10 cellular contexts compared by ENCODE assay signal in the genomic region with DNA sequence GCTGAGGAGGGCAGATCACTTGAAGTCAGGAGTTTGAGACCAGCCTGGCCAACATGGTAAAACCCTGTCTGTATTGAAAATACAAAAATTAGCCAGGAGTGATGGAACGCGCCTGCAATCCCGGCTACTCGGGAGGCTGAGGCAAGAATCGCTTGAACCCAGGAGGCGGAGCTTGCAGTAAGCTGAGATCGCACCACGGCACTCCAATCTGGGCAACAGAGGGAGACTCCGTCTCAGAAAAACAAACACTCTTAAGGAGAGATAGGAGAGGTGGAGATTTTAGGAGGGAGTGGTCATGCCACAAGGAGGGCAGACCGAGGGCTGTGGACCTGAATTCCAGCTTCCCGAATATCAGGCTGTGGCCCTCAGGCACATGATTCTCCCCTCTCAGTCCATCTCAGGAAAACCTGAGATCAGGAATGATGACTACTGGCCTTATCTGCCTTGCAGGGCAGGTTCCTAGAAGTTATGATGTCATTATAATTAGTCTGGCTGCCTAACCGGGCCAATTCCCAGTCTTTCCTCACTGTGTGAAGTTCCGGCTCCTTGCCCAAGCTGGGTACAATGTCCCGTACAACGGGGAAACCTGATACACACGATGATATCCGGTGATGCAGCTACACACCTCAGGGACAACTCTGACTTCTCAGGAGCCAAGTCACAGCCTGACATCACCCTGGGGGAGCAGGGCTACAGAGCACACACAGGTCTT. TPM values are rescaled to one million over a fixed set of nuclear protein-coding genes. Genes with fewer than 3 reads are reported as not detected.
DNase-seq lines count a peak whose midpoint lies in the region; ATAC-seq and TF ChIP-seq lines count a peak whose summit lies in the region.
"Had no signal": no experiment of that assay in that cellular context is flagged by ENCODE, and none has a peak within 500 bp of the region (broad histone marks: within the 10 kb centered on the region; RNA-seq: fewer than 3 reads in every experiment).

No MANE protein-coding gene starts in this region.

- intact Hi-C loops in lower lobe of right lung (cut with DNase I) = no loop called here

- no peak overlapping the region for H3K27ac Mint-ChIP-seq in activated naive CD4-positive, alpha-beta T cell treated with anti-CD3 and anti-CD28 coated beads, Interleukin-2, amount 10 ng/mL, durations not matched to agents 7 days and 5 days
- peak overlapping the region; percentile 49 for H3K27ac Mint-ChIP-seq in activated CD8-positive, alpha-beta T cell treated with anti-CD3 and anti-CD28 coated beads, Interleukin-2, amount 10 ng/mL, durations not matched to agents 7 days and 5 days
- H3K27ac Mint-ChIP-seq in type B pancreatic cell = peak overlapping the region; percentile 51

- H3K27ac ChIP-seq in lower lobe of right lung = peak overlapping the region; percentile 80
- H3K27ac ChIP-seq in effector memory CD4-positive, alpha-beta T cell (ENCODE audit: insufficient read depth, low read length, poor library complexity, severe bottlenecking) = no peak overlapping the region
- H3K27ac ChIP-seq: KMS-11 had no signal

- H3K9me3 Mint-ChIP-seq in activated naive CD4-positive, alpha-beta T cell treated with anti-CD3 and anti-CD28 coated beads, Interleukin-2, amount 10 ng/mL, durations not matched to agents 7 days and 5 days = peaks cover 2% of the 10 kb centered on the region
- no peaks in the 10 kb centered on the region for H3K9me3 Mint-ChIP-seq in activated CD8-positive, alpha-beta T cell treated with anti-CD3 and anti-CD28 coated beads, Interleukin-2, amount 10 ng/mL, durations not matched to agents 7 days and 5 days (ENCODE audit: insufficient read depth)
- H3K9me3 Mint-ChIP-seq in type B pancreatic cell = no peaks in the 10 kb centered on the region

- POLR2A ChIA-PET in activated CD8-positive, alpha-beta T cell treated with anti-CD3 and anti-CD28 coated beads, Interleukin-2, amount 10 ng/mL, durations not matched to agents 7 days and 5 days (lab: Charles Lee) = interaction anchor here (1.5 kb wide), 1 partner anchor 90 kb away, joined by 4 read pairs; no protein-coding TSS in a partner anchor

- peaks cover 71% of the 10 kb centered on the region for H3K4me1 ChIP-seq in lower lobe of right lung
- peaks cover 48% of the 10 kb centered on the region for H3K4me1 ChIP-seq in effector memory CD4-positive, alpha-beta T cell (ENCODE audit: control insufficient read depth, insufficient read depth, low read length, poor library complexity, severe bottlenecking)

- no peak for ATAC-seq in activated CD8-positive, alpha-beta T cell treated with anti-CD3 and anti-CD28 coated beads, Interleukin-2, amount 10 ng/mL, durations not matched to agents 7 days and 5 days
- peak; percentile 43 to 52 for ATAC-seq in lower lobe of right lung
- no peak for ATAC-seq in GM19463 (IDR thresholded peaks at IDR 0.05; ENCODE audit: unreplicated experiment)

- no peak for DNase-seq in activated naive CD4-positive, alpha-beta T cell treated with anti-CD3 and anti-CD28 coated beads, Interleukin-2, amount 10 ng/mL, durations not matched to agents 7 days and 5 days
- DNase-seq in activated naive CD4-positive, alpha-beta T cell treated with anti-CD3 and anti-CD28 coated beads, Interleukin-2, amount 50 U/mL, for 16 hours = no peak
- no peak for DNase-seq in activated CD8-positive, alpha-beta T cell treated with anti-CD3 and anti-CD28 coated beads, Interleukin-2, amount 10 ng/mL, durations not matched to agents 7 days and 5 days
- peak; percentile 73 for DNase-seq in lower lobe of right lung
- DNase-seq in type B pancreatic cell (ENCODE audit: extremely low spot score, unreplicated experiment) = no peak
- no peak for DNase-seq in effector memory CD4-positive, alpha-beta T cell
- no peak for DNase-seq in NCI-H748 (lab: John Stamatoyannopoulos, UW; ENCODE audit: unreplicated experiment)
- DNase-seq: GOT3 had no signal

- CTCF ChIA-PET in activated naive CD4-positive, alpha-beta T cell treated with anti-CD3 and anti-CD28 coated beads, Interleukin-2, amount 10 ng/mL, durations not matched to agents 7 days and 5 days (lab: Charles Lee) = interaction anchor here (1.3 kb wide), 2 partner anchors 16 to 18 kb away, joined by 3 to 4 read pairs; no protein-coding TSS in a partner anchor
- CTCF ChIA-PET in activated CD8-positive, alpha-beta T cell treated with anti-CD3 and anti-CD28 coated beads, Interleukin-2, amount 10 ng/mL, durations not matched to agents 7 days and 5 days (lab: Charles Lee) = interaction anchor here (0.6 kb wide), 1 partner anchor 16 kb away, joined by 3 read pairs; no protein-coding TSS in a partner anchor

- no peaks in the 10 kb centered on the region for H3K27me3 ChIP-seq in lower lobe of right lung (ENCODE audit: low read depth)
- no peaks in the 10 kb centered on the region for H3K27me3 ChIP-seq in effector memory CD4-positive, alpha-beta T cell (replicated peaks; ENCODE audit: control insufficient read depth, insufficient read depth, low read length, poor library complexity, severe bottlenecking)

- peaks cover 76% of the 10 kb centered on the region for H3K4me1 Mint-ChIP-seq in activated naive CD4-positive, alpha-beta T cell treated with anti-CD3 and anti-CD28 coated beads, Interleukin-2, amount 10 ng/mL, durations not matched to agents 7 days and 5 days
- H3K4me1 Mint-ChIP-seq in activated CD8-positive, alpha-beta T cell treated with anti-CD3 and anti-CD28 coated beads, Interleukin-2, amount 10 ng/mL, durations not matched to agents 7 days and 5 days (ENCODE audit: low read depth) = peaks cover 73% of the 10 kb centered on the region
- H3K4me1 Mint-ChIP-seq in type B pancreatic cell (ENCODE audit: unreplicated experiment) = peaks cover 20% of the 10 kb centered on the region

- peak overlapping the region; percentile 32 for H3K4me3 Mint-ChIP-seq in activated naive CD4-positive, alpha-beta T cell treated with anti-CD3 and anti-CD28 coated beads, Interleukin-2, amount 10 ng/mL, durations not matched to agents 7 days and 5 days
- peak overlapping the region; percentile 100 for H3K4me3 Mint-ChIP-seq in activated CD8-positive, alpha-beta T cell treated with anti-CD3 and anti-CD28 coated beads, Interleukin-2, amount 10 ng/mL, durations not matched to agents 7 days and 5 days
- H3K4me3 Mint-ChIP-seq in type B pancreatic cell = peak overlapping the region; percentile 67

- H3K36me3 Mint-ChIP-seq in activated naive CD4-positive, alpha-beta T cell treated with anti-CD3 and anti-CD28 coated beads, Interleukin-2, amount 10 ng/mL, durations not matched to agents 7 days and 5 days = peaks cover 60% of the 10 kb centered on the region
- H3K36me3 Mint-ChIP-seq in activated CD8-positive, alpha-beta T cell treated with anti-CD3 and anti-CD28 coated beads, Interleukin-2, amount 10 ng/mL, durations not matched to agents 7 days and 5 days (ENCODE audit: low read depth) = peaks cover 60% of the 10 kb centered on the region
- peaks cover 12% of the 10 kb centered on the region for H3K36me3 Mint-ChIP-seq in type B pancreatic cell

- H3K36me3 ChIP-seq in lower lobe of right lung = peaks cover 62% of the 10 kb centered on the region
- peaks cover 5% of the 10 kb centered on the region for H3K36me3 ChIP-seq in effector memory CD4-positive, alpha-beta T cell (ENCODE audit: control insufficient read depth, insufficient read depth, low read length)

- H3K27me3 Mint-ChIP-seq in activated naive CD4-positive, alpha-beta T cell treated with anti-CD3 and anti-CD28 coated beads, Interleukin-2, amount 10 ng/mL, durations not matched to agents 7 days and 5 days = no peaks in the 10 kb centered on the region
- H3K27me3 Mint-ChIP-seq in activated CD8-positive, alpha-beta T cell treated with anti-CD3 and anti-CD28 coated beads, Interleukin-2, amount 10 ng/mL, durations not matched to agents 7 days and 5 days (ENCODE audit: low read depth) = no peaks in the 10 kb centered on the region
- no peaks in the 10 kb centered on the region for H3K27me3 Mint-ChIP-seq in type B pancreatic cell

- TF ChIP-seq CTCF in lower lobe of right lung (IDR thresholded peaks at IDR 0.05) (no peak), type B pancreatic cell (conservative IDR thresholded peaks at IDR 0.05) (no peak)

- H3K4me3 ChIP-seq in lower lobe of right lung = no peak overlapping the region
- H3K4me3 ChIP-seq in effector memory CD4-positive, alpha-beta T cell (ENCODE audit: insufficient read depth, low read depth, low read length, poor library complexity, severe bottlenecking) = no peak overlapping the region

- no peaks in the 10 kb centered on the region for H3K9me3 ChIP-seq in lower lobe of right lung
- H3K9me3 ChIP-seq in effector memory CD4-positive, alpha-beta T cell (ENCODE audit: control insufficient read depth, low read length) = no peaks in the 10 kb centered on the region

RNA-seq across cellular contexts. Expression of gene SLC35E1, which starts 2.5 kb away (rescaled TPM):
- 10 to 100 TPM; 55.6 to 61.9 TPM for total RNA-seq in activated CD8-positive, alpha-beta T cell treated with anti-CD3 and anti-CD28 coated beads, Interleukin-2, amount 10 ng/mL, durations not matched to agents 7 days and 5 days
- total RNA-seq in lower lobe of right lung (47.3 TPM), type B pancreatic cell (ENCODE audit: low replicate concordance) (44.5 and 52.7 TPM in 2 replicates)

RNA-seq across cellular contexts. Expression of gene CHERP, which starts 27.5 kb away (rescaled TPM):
- 10 to 100 TPM; 60.0 to 60.8 TPM for total RNA-seq in activated CD8-positive, alpha-beta T cell treated with anti-CD3 and anti-CD28 coated beads, Interleukin-2, amount 10 ng/mL, durations not matched to agents 7 days and 5 days
- total RNA-seq in lower lobe of right lung = 35.4 TPM
- total RNA-seq in type B pancreatic cell (ENCODE audit: low replicate concordance) = 61.0 and 70.8 TPM in 2 replicates

RNA-seq across cellular contexts. Expression of gene MED26, which starts 58.2 kb away (rescaled TPM):
- 10 to 100 TPM; 17.2 to 17.4 TPM for total RNA-seq in activated CD8-positive, alpha-beta T cell treated with anti-CD3 and anti-CD28 coated beads, Interleukin-2, amount 10 ng/mL, durations not matched to agents 7 days and 5 days
- total RNA-seq in lower lobe of right lung (11.1 TPM), type B pancreatic cell (ENCODE audit: low replicate concordance) (12.5 and 12.8 TPM in 2 replicates)

Comparison
In these comparisons a context has a peak if more than half of its experiments do, and no peak if none do; other contexts are left out.
1. H3K4me3 Mint-ChIP-seq: peak in every context shown above with its lines; median percentile 100 in activated CD8-positive, alpha-beta T cell treated with anti-CD3 and anti-CD28 coated beads, Interleukin-2, amount 10 ng/mL, durations not matched to agents 7 days and 5 days; 67 in type B pancreatic cell; 32 in activated naive CD4-positive, alpha-beta T cell treated with anti-CD3 and anti-CD28 coated beads, Interleukin-2, amount 10 ng/mL, durations not matched to agents 7 days and 5 days.
2. ATAC-seq: peak in lower lobe of right lung (2 of 2); none in activated CD8-positive, alpha-beta T cell treated with anti-CD3 and anti-CD28 coated beads, Interleukin-2, amount 10 ng/mL, durations not matched to agents 7 days and 5 days (single experiment) and GM19463 (single experiment).